8 cellular contexts compared by ENCODE assay signal in the genomic region with DNA sequence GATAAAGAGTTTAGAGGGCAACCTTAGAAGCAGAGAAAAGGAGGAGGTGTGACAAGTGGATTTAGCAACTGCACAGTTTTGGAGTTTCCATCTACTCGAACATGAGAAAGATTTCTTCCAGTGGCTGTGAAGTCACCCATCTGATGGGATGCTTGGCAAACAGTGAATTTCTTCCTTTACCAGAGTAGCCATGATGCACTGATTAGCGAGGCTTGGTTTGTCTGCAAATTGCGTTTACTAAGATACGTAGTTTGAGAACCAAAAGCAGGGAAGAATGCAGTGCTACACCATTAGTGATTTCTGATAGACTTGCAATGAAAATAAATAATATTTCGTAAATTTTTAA. TPM values are rescaled to one million over a fixed set of nuclear protein-coding genes. Genes with fewer than 3 reads are reported as not detected.
DNase-seq lines count a peak whose midpoint lies in the region; ATAC-seq lines count a peak whose summit lies in the region.

No MANE protein-coding gene starts in this region.

- H3K4me1 Mint-ChIP-seq in T-helper 1 cell treated with Interleukin-12 subunit alpha and Interleukin-12 subunit beta and Interleukin-4 antibody, amounts not matched to agents 30 μg/mL and 1 μg/mL, for 36 hours (ENCODE audit: low read depth), result peaks cover 39% of the 10 kb centered on the region
- peaks cover 39% of the 10 kb centered on the region for H3K4me1 Mint-ChIP-seq in activated CD8-positive, alpha-beta T cell treated with anti-CD3 and anti-CD28 coated beads, Interleukin-2, amount 10 ng/mL, durations not matched to agents 7 days and 5 days (ENCODE audit: low read depth)

- DNase-seq in T-helper 1 cell (no peak), superior temporal gyrus (ENCODE audit: extremely low spot score) (peak; percentile 72), cortex of kidney (lab: John Stamatoyannopoulos, UW) (no peak)
- DNase-seq in activated CD8-positive, alpha-beta T cell treated with anti-CD3 and anti-CD28 coated beads, Interleukin-2, amount 10 ng/mL, durations not matched to agents 7 days and 5 days, result no peak
- no peak for DNase-seq in stimulated activated CD4-positive, alpha-beta T cell treated with anti-CD3 and anti-CD28 coated beads, Interleukin-2, amount 100 ng/mL, for 24 hours
- no peak for DNase-seq in activated CD4-positive, CD25-positive, alpha-beta regulatory T cell (lab: John Stamatoyannopoulos, UW)

- CTCF ChIA-PET in activated CD8-positive, alpha-beta T cell treated with anti-CD3 and anti-CD28 coated beads, Interleukin-2, amount 10 ng/mL, durations not matched to agents 7 days and 5 days (lab: Charles Lee), result interaction anchor here (2.7 kb wide), 1 partner anchor 18 kb away, joined by 20 read pairs; no protein-coding TSS in a partner anchor

- no peaks in the 10 kb centered on the region for H3K27me3 Mint-ChIP-seq in T-helper 1 cell treated with Interleukin-12 subunit alpha and Interleukin-12 subunit beta and Interleukin-4 antibody, amounts not matched to agents 30 μg/mL and 1 μg/mL, for 36 hours (ENCODE audit: low read depth)
- no peaks in the 10 kb centered on the region for H3K27me3 Mint-ChIP-seq in activated CD8-positive, alpha-beta T cell treated with anti-CD3 and anti-CD28 coated beads, Interleukin-2, amount 10 ng/mL, durations not matched to agents 7 days and 5 days (ENCODE audit: low read depth)

- peak overlapping the region; percentile 86; the same call in 1 of the 2 replicates for H3K4me3 ChIP-seq in iPS-18c (ENCODE audit: insufficient read depth, low read depth, low read length)

- H3K4me3 Mint-ChIP-seq in T-helper 1 cell treated with Interleukin-12 subunit alpha and Interleukin-12 subunit beta and Interleukin-4 antibody, amounts not matched to agents 30 μg/mL and 1 μg/mL, for 36 hours, result peak overlapping the region; percentile 97
- peak overlapping the region; percentile 98 for H3K4me3 Mint-ChIP-seq in activated CD8-positive, alpha-beta T cell treated with anti-CD3 and anti-CD28 coated beads, Interleukin-2, amount 10 ng/mL, durations not matched to agents 7 days and 5 days

- POLR2A ChIA-PET in activated CD8-positive, alpha-beta T cell treated with anti-CD3 and anti-CD28 coated beads, Interleukin-2, amount 10 ng/mL, durations not matched to agents 7 days and 5 days (lab: Charles Lee), result no interaction called here

- ATAC-seq in activated CD8-positive, alpha-beta T cell treated with anti-CD3 and anti-CD28 coated beads, Interleukin-2, amount 10 ng/mL, durations not matched to agents 7 days and 5 days, result no peak

- H3K27ac Mint-ChIP-seq in T-helper 1 cell treated with Interleukin-12 subunit alpha and Interleukin-12 subunit beta and Interleukin-4 antibody, amounts not matched to agents 30 μg/mL and 1 μg/mL, for 36 hours, result peak overlapping the region; percentile 96
- H3K27ac Mint-ChIP-seq in activated CD8-positive, alpha-beta T cell treated with anti-CD3 and anti-CD28 coated beads, Interleukin-2, amount 10 ng/mL, durations not matched to agents 7 days and 5 days, result peak overlapping the region; percentile 97

- H3K9me3 Mint-ChIP-seq in T-helper 1 cell treated with Interleukin-12 subunit alpha and Interleukin-12 subunit beta and Interleukin-4 antibody, amounts not matched to agents 30 μg/mL and 1 μg/mL, for 36 hours, result no peaks in the 10 kb centered on the region
- no peaks in the 10 kb centered on the region for H3K9me3 Mint-ChIP-seq in activated CD8-positive, alpha-beta T cell treated with anti-CD3 and anti-CD28 coated beads, Interleukin-2, amount 10 ng/mL, durations not matched to agents 7 days and 5 days (ENCODE audit: insufficient read depth)

- peaks cover 11% of the 10 kb centered on the region for H3K36me3 Mint-ChIP-seq in T-helper 1 cell treated with Interleukin-12 subunit alpha and Interleukin-12 subunit beta and Interleukin-4 antibody, amounts not matched to agents 30 μg/mL and 1 μg/mL, for 36 hours (ENCODE audit: low read depth)
- H3K36me3 Mint-ChIP-seq in activated CD8-positive, alpha-beta T cell treated with anti-CD3 and anti-CD28 coated beads, Interleukin-2, amount 10 ng/mL, durations not matched to agents 7 days and 5 days (ENCODE audit: low read depth), result peaks cover 17% of the 10 kb centered on the region

- no peaks in the 10 kb centered on the region for H3K9me3 ChIP-seq in iPS-18c (ENCODE audit: control insufficient read depth, insufficient read depth, low read length)

RNA-seq across cellular contexts. Expression of a gene that starts 0.8 kb away (rescaled TPM):
- total RNA-seq in activated CD8-positive, alpha-beta T cell treated with anti-CD3 and anti-CD28 coated beads, Interleukin-2, amount 10 ng/mL, durations not matched to agents 7 days and 5 days, result 10 to 100 TPM; 52.3 to 55.9 TPM
